11 cellular contexts compared by ENCODE assay signal in the genomic region with DNA sequence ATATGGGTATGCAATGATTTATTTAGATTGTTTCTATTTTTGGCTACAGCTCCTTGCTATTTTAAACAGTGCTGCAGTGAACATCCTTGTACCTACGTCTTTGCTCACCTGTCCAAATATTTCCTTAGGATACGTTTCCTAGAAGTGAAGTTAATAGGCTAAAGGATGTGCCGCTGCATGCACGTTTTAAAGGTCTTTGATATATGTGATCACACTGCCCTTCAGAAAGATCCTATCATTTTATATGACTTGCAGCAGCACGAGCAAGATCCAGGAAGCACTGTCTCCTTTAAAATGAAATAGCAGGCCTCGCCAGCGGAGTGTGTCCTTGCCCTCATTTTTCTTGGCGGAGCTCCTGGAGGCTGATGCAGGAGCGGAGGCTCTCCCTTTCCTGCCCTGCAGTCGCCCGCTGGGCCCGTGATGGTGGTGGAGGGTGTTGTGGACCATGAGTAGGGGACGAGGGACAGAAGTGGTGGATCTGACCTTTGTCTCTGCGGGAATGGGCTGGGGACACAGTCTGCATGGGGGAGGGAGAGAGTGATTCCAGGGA. TPM values are rescaled to one million over a fixed set of nuclear protein-coding genes. Genes with fewer than 3 reads are reported as not detected.
DNase-seq lines count a peak whose midpoint lies in the region; ATAC-seq and TF ChIP-seq lines count a peak whose summit lies in the region.
"Had no signal": no experiment of that assay in that cellular context is flagged by ENCODE, and none has a peak within 500 bp of the region (broad histone marks: within the 10 kb centered on the region; RNA-seq: fewer than 3 reads in every experiment).

No MANE protein-coding gene starts in this region.

- H3K36me3 ChIP-seq in neural progenitor cell, result no peaks in the 10 kb centered on the region

- TF ChIP-seq CTCF in neural progenitor cell (IDR thresholded peaks at IDR 0.05), result no peak

- H3K9ac ChIP-seq in neural progenitor cell, result no peak overlapping the region

- H3K27ac ChIP-seq in neural progenitor cell, result no peak overlapping the region

- no peaks in the 10 kb centered on the region for H3K27me3 ChIP-seq in neural progenitor cell

- no peak for ATAC-seq in HG03139 (IDR thresholded peaks at IDR 0.05; ENCODE audit: unreplicated experiment)
- ATAC-seq in HG02678 (IDR thresholded peaks at IDR 0.05; ENCODE audit: unreplicated experiment), result no peak

- H3K4me2 ChIP-seq in neural progenitor cell, result no peak overlapping the region

- peaks cover 11% of the 10 kb centered on the region for H3K4me1 Mint-ChIP-seq in neural progenitor cell

- peaks cover 4% of the 10 kb centered on the region for H3K27me3 Mint-ChIP-seq in neural progenitor cell (ENCODE audit: insufficient read depth, low read depth)
- H3K27me3 Mint-ChIP-seq: activated naive CD8-positive, alpha-beta T cell treated with anti-CD3 and anti-CD28 coated beads for 36 hours had no signal

- H3K4me3 Mint-ChIP-seq in neural progenitor cell, result no peak overlapping the region
- H3K4me3 Mint-ChIP-seq: activated naive CD8-positive, alpha-beta T cell treated with anti-CD3 and anti-CD28 coated beads for 36 hours had no signal

- H3K36me3 Mint-ChIP-seq in neural progenitor cell, result no peaks in the 10 kb centered on the region
- H3K36me3 Mint-ChIP-seq: activated naive CD8-positive, alpha-beta T cell treated with anti-CD3 and anti-CD28 coated beads for 36 hours had no signal

- H2AFZ ChIP-seq in neural progenitor cell (replicated peaks), result peak overlapping the region; percentile 37

- H3K4me3 ChIP-seq in neural progenitor cell, result no peak overlapping the region

- H3K9me3 Mint-ChIP-seq in neural progenitor cell, result no peaks in the 10 kb centered on the region
- H3K9me3 Mint-ChIP-seq: activated naive CD8-positive, alpha-beta T cell treated with anti-CD3 and anti-CD28 coated beads for 36 hours had no signal

- no peak overlapping the region for H3K27ac Mint-ChIP-seq in neural progenitor cell
- H3K27ac Mint-ChIP-seq: activated naive CD8-positive, alpha-beta T cell treated with anti-CD3 and anti-CD28 coated beads for 36 hours had no signal

- H4K20me1 ChIP-seq in neural progenitor cell (ENCODE audit: low read depth), result no peaks in the 10 kb centered on the region

- peaks cover 7% of the 10 kb centered on the region for H3F3A ChIP-seq in neural progenitor cell (ENCODE audit: low read depth)

- peak; percentile 76 for DNase-seq in AG20443 (ENCODE audit: low spot score)
- peak; percentile 35 for DNase-seq in NCI-H1092 treated with DMSO at 0.1 percent for 48 hours (lab: John Stamatoyannopoulos, UW)
- peak; percentile 56 for DNase-seq in fibroblast of peridontal ligament (ENCODE audit: extremely low read depth)
- no peak for DNase-seq in neural progenitor cell (ENCODE audit: low spot score)
- DNase-seq in activated CD4-positive, CD25-positive, alpha-beta regulatory T cell (lab: John Stamatoyannopoulos, UW), result no peak
- DNase-seq in NCI-H524 treated with DMSO at 0.1 percent for 48 hours (lab: John Stamatoyannopoulos, UW), result no peak
- DNase-seq: activated CD4-positive, CD25-positive, alpha-beta regulatory T cell treated with anti-CD3 and anti-CD28 coated beads, Interleukin-2, amount 50 U/mL, for 72 hours; activated naive CD8-positive, alpha-beta T cell treated with anti-CD3 and anti-CD28 coated beads for 36 hours; NCI-H2081 had no signal

- H3K4me1 ChIP-seq in neural progenitor cell, result peaks cover 4% of the 10 kb centered on the region

- no peaks in the 10 kb centered on the region for H3K9me3 ChIP-seq in neural progenitor cell (ENCODE audit: low read depth)

- no peaks in the 10 kb centered on the region for H3K79me2 ChIP-seq in neural progenitor cell (ENCODE audit: low read depth)

RNA-seq across cellular contexts. Expression of a gene that starts 19.4 kb away (rescaled TPM):
- 12.7 and 16.9 TPM in 2 replicates for total RNA-seq in neural progenitor cell (ENCODE audit: low replicate concordance)

RNA-seq across cellular contexts. Expression of a gene that starts 38.4 kb away (rescaled TPM):
- 0.62 and 9.0 TPM in 2 replicates for total RNA-seq in neural progenitor cell (ENCODE audit: low replicate concordance)

Comparison
In these comparisons a context has a peak if more than half of its experiments do, and no peak if none do; other contexts are left out.
1. DNase-seq: peak in AG20443 (single experiment), NCI-H1092 treated with DMSO at 0.1 percent for 48 hours (single experiment) and fibroblast of peridontal ligament (single experiment); none in neural progenitor cell (single experiment), activated CD4-positive, CD25-positive, alpha-beta regulatory T cell (0 of 4) and NCI-H524 treated with DMSO at 0.1 percent for 48 hours (single experiment).